9 cellular contexts compared by ENCODE assay signal in the genomic region with DNA sequence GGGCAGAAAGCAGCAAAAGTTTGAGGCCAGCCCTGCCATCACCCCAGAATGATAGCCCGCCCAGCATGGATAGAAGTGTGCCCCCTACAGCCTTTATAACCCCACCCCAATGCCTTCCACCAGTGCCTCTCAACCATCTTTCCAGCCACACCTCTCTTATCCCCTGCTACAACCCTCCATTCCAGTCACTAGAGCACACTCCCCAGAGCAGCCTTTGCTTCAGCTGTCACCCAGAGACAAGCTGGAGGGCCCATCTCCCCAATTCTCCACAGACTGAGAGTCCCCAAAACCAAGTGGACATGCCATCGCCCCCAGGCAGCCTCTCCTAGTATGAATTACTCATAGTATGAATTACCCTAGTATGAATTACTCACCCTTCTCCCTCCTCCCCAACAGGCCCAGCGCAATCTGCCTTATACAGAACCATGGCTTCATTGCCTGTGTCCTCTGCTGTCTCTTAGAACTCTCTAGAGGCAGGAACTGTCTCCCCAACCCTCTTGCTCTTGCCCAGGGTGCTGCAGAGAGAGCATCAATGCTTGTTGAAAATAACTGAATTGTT. TPM values are rescaled to one million over a fixed set of nuclear protein-coding genes. Genes with fewer than 3 reads are reported as not detected.
A peak's percentile ranks its signal among the peaks of the same experiment; 100 is the strongest.
DNase-seq lines count a peak whose midpoint lies in the region; ATAC-seq and TF ChIP-seq lines count a peak whose summit lies in the region.
"Had no signal": no experiment of that assay in that cellular context is flagged by ENCODE, and none has a peak within 500 bp of the region (broad histone marks: within the 10 kb centered on the region; RNA-seq: fewer than 3 reads in every experiment).

No MANE protein-coding gene starts in this region.

- no peaks in the 10 kb centered on the region for H3F3A ChIP-seq in DOHH2 (ENCODE audit: control insufficient read depth, insufficient read depth)

- DNase-seq in epithelial cell of prostate (ENCODE audit: low read depth, low spot score) (no peak), NCI-H2171 treated with DMSO at 0.1 percent for 48 hours (lab: John Stamatoyannopoulos, UW) (no peak), iPS-NIHi7 (ENCODE audit: extremely low spot score) (no peak)
- no peak for DNase-seq in effector CD8-positive, alpha-beta T cell (lab: John Stamatoyannopoulos, UW)
- DNase-seq: activated gamma-delta T cell treated with Interleukin-2 at 50 U/mL for 16 hours had no signal

- H3K4me1 ChIP-seq in DOHH2 (ENCODE audit: control insufficient read depth, low read length) (peaks cover 88% of the 10 kb centered on the region), skeletal muscle satellite cell (ENCODE audit: control insufficient read depth, insufficient read depth, low read length) (peaks cover 92% of the 10 kb centered on the region)

- ATAC-seq in GM19351 (IDR thresholded peaks at IDR 0.05; ENCODE audit: unreplicated experiment) = no peak

- H3K9me3 ChIP-seq in DOHH2 (ENCODE audit: control insufficient read depth, insufficient read depth, low read length) = no peaks in the 10 kb centered on the region
- H3K9me3 ChIP-seq in skeletal muscle satellite cell (replicated peaks; ENCODE audit: low read length) = no peaks in the 10 kb centered on the region

- no peak overlapping the region for H3K4me3 ChIP-seq in DOHH2 (ENCODE audit: low read length)
- peak overlapping the region; percentile 22 for H3K4me3 ChIP-seq in skeletal muscle satellite cell (ENCODE audit: low read length)

- TF ChIP-seq CTCF in DOHH2 (IDR thresholded peaks at IDR 0.05; ENCODE audit: low read depth, low read length, poor library complexity, severe bottlenecking) (no peak), VCaP (conservative IDR thresholded peaks at IDR 0.05) (no peak)

- H3K79me2 ChIP-seq in DOHH2 (ENCODE audit: control insufficient read depth, low read length) = peaks cover 100% of the 10 kb centered on the region

- H3K27me3 ChIP-seq in DOHH2 (ENCODE audit: control insufficient read depth, low read length) (no peaks in the 10 kb centered on the region), skeletal muscle satellite cell (ENCODE audit: control insufficient read depth, insufficient read depth, low read length) (no peaks in the 10 kb centered on the region)

- H3K9ac ChIP-seq in skeletal muscle satellite cell (ENCODE audit: low read depth, low read length) = peak overlapping the region; percentile 6

- H3K27ac ChIP-seq in DOHH2 (ENCODE audit: low read depth, low read length) (no peak overlapping the region), VCaP (peak overlapping the region; percentile 81), epithelial cell of prostate (peak overlapping the region; percentile 99)

- no peaks in the 10 kb centered on the region for H3K9me2 ChIP-seq in DOHH2 (replicated peaks; ENCODE audit: control insufficient read depth, low read length)

- H4K20me1 ChIP-seq in DOHH2 (ENCODE audit: control insufficient read depth, insufficient read depth, low read depth, low read length) = peaks cover 57% of the 10 kb centered on the region

- peaks cover 56% of the 10 kb centered on the region for H3K36me3 ChIP-seq in DOHH2 (ENCODE audit: control insufficient read depth, low read length)
- peaks cover 48% of the 10 kb centered on the region for H3K36me3 ChIP-seq in skeletal muscle satellite cell (ENCODE audit: insufficient read depth, low read length)

- H3K4me2 ChIP-seq in DOHH2 (ENCODE audit: low read length) (peak overlapping the region; percentile 10; the same call in 1 of the 2 replicates), skeletal muscle satellite cell (ENCODE audit: low read length) (peak overlapping the region; percentile 68)

RNA-seq across cellular contexts. Expression of a gene that starts 24.9 kb away (rescaled TPM):
- 248 and 329 TPM in 2 replicates for total RNA-seq in skeletal muscle satellite cell (2012; rRNA removed)
